ENCODE assay signal across 11 cellular contexts in the genomic region with DNA sequence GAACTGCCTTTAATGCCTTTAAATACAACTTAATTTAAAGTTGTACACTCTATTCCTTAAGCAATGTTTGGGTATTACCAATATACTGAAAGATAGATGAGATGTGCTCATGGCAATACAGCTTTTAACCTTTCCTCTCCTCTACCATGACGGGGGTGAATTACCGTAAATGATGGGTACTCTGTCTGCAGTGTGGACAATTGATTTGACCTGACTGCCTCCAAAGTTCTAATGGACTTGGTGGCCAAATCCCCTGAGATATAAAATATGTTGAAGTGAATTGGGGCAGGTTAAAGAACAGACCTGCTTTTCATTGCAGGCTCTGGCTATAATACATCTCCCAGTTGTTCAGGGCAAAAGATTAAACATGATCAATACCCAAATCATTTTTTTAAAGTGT.
"Had no signal": no experiment of that assay in that cellular context is flagged by ENCODE, and none has a peak within 500 bp of the region (broad histone marks: within the 10 kb centered on the region; RNA-seq: fewer than 3 reads in every experiment).

No MANE protein-coding gene starts in this region.

- H3K4me1 ChIP-seq: HAP-1 had no signal

- H3K9ac ChIP-seq: GM23248 had no signal

- H3K27ac Mint-ChIP-seq: GM23338, H9, HFFc6 had no signal

- H2AFZ ChIP-seq: GM23248, GM23338 had no signal

- DNase-seq: GM23248, GOT3, H7, H9, HCEC 1CT, HFFc6 had no signal

- H3K4me2 ChIP-seq: GM23338 had no signal

- H3K4me1 Mint-ChIP-seq: GM23338, H9 had no signal

- H3K27ac ChIP-seq: GM23248 had no signal

- FAIRE-seq: H1, H54 had no signal

- ATAC-seq: GM23338, HCT116 had no signal

- H3K9me3 ChIP-seq: HAP-1 had no signal

- H3K9me3 Mint-ChIP-seq: GM23338, H9, HFFc6 had no signal

- H3K36me3 ChIP-seq: HAP-1 had no signal

- H3K4me3 Mint-ChIP-seq: GM23338, H9, HFFc6 had no signal

- H3K4me3 ChIP-seq: GM23248, GM23338, HAP-1 had no signal
